Comparison of ENCODE assay signal across 21 cellular contexts in genomic region chr6:121309768-121310473, GRCh38. TPM values are rescaled to one million over a fixed set of nuclear protein-coding genes. Genes with fewer than 3 reads are reported as not detected.
DNase-seq lines count a peak whose midpoint lies in the region; ATAC-seq, FAIRE-seq and TF ChIP-seq lines count a peak whose summit lies in the region.
"Had no signal": no experiment of that assay in that cellular context is flagged by ENCODE, and none has a peak within 500 bp of the region (broad histone marks: within the 10 kb centered on the region; RNA-seq: fewer than 3 reads in every experiment).

No MANE protein-coding gene starts in this region.

- H3K27me3 ChIP-seq in WERI-Rb-1 (ENCODE audit: insufficient read depth, low read depth, severe bottlenecking) = no peaks in the 10 kb centered on the region
- H3K27me3 ChIP-seq: neutrophil, thyroid gland had no signal

- DNase-seq in ELR (ENCODE audit: low read depth) (peak; percentile 68), fibroblast of mammary gland (ENCODE audit: low read depth) (peak; percentile 45), osteocyte (ENCODE audit: extremely low spot score, unreplicated experiment) (no peak), NOMO-1 (lab: John Stamatoyannopoulos, UW; ENCODE audit: unreplicated experiment in 2 of 2) (no peak), RCC 7860 (ENCODE audit: low spot score) (no peak), posterior cingulate gyrus (no peak), WERI-Rb-1 (no peak)
- DNase-seq: activated gamma-delta T cell treated with Interleukin-2 at 50 U/mL for 16 hours; CD4-positive, alpha-beta T cell; DMS79 treated with DMSO at 0.1 percent for 48 hours; effector CD4-positive, alpha-beta T cell; glutamatergic neuron; NCI-H2081; NCI-H526; PC-3; SW 1271 had no signal

- peaks cover 19% of the 10 kb centered on the region for H3K4me1 Mint-ChIP-seq in osteocyte (ENCODE audit: unreplicated experiment)
- H3K4me1 Mint-ChIP-seq: WTC11 had no signal

- no peaks in the 10 kb centered on the region for H3K9me3 ChIP-seq in WERI-Rb-1 (ENCODE audit: severe bottlenecking)
- H3K9me3 ChIP-seq: neutrophil, thyroid gland had no signal

- peak; percentile 79 for ATAC-seq in SK-N-SH treated with all-trans-retinoic acid at 6 μM for 48 hours
- ATAC-seq: PC-3, WTC11 had no signal

- H3K36me3 Mint-ChIP-seq in osteocyte (ENCODE audit: unreplicated experiment) = peaks cover 1% of the 10 kb centered on the region

- H3K36me3 ChIP-seq in WERI-Rb-1 = no peaks in the 10 kb centered on the region
- H3K36me3 ChIP-seq: neutrophil, thyroid gland had no signal

- TF ChIP-seq CTCF in fibroblast of mammary gland (conservative IDR thresholded peaks at IDR 0.05; ENCODE audit: control insufficient read depth, insufficient read depth, low read depth, low read length) (no peak), osteocyte (IDR thresholded peaks at IDR 0.05) (no peak), WERI-Rb-1 (IDR thresholded peaks at IDR 0.05; ENCODE audit: low read depth, low read length) (no peak)

- H3K27me3 Mint-ChIP-seq in osteocyte (ENCODE audit: unreplicated experiment) = no peaks in the 10 kb centered on the region
- H3K27me3 Mint-ChIP-seq: CD4-positive, alpha-beta T cell had no signal

- no peaks in the 10 kb centered on the region for H3K9me3 Mint-ChIP-seq in osteocyte (ENCODE audit: unreplicated experiment)

- H3K4me3 ChIP-seq in fibroblast of mammary gland (ENCODE audit: control insufficient read depth, low read depth, low read length) (no peak overlapping the region), WERI-Rb-1 (ENCODE audit: low read depth, low read length) (no peak overlapping the region)
- H3K4me3 ChIP-seq: thyroid gland had no signal

- peak overlapping the region; percentile 73 for H3K27ac Mint-ChIP-seq in osteocyte (ENCODE audit: unreplicated experiment)
- H3K27ac Mint-ChIP-seq: CD4-positive, alpha-beta T cell; WTC11 had no signal

- intact Hi-C loops in posterior cingulate gyrus (cut with DNase I) = loop anchor here (5.0 kb wide), 1 partner anchor 253 kb away; no protein-coding TSS in a partner anchor

- H3K4me3 Mint-ChIP-seq in osteocyte (ENCODE audit: unreplicated experiment) = no peak overlapping the region
- H3K4me3 Mint-ChIP-seq: CD4-positive, alpha-beta T cell; WTC11 had no signal

- no peak for FAIRE-seq in RCC 7860 (lab: Jason Lieb, UNC)
- FAIRE-seq: H54 had no signal

- no peak overlapping the region for H3K27ac ChIP-seq in WERI-Rb-1
- H3K27ac ChIP-seq: neutrophil, thyroid gland had no signal

TF ChIP-seq in SK-N-SH treated with all-trans-retinoic acid at 6 μM for 48 hours, 23 proteins besides CTCF, POLR2A, EP300 and RAD21:
- TF ChIP-seq RARB (CRISPR knock-in tag; IDR thresholded peaks at IDR 0.05) (no peak), ISL1 (CRISPR knock-in tag; IDR thresholded peaks at IDR 0.05) (no peak), ZNF8 (CRISPR knock-in tag; IDR thresholded peaks at IDR 0.05) (no peak), TCF4 (CRISPR knock-in tag; IDR thresholded peaks at IDR 0.05; ENCODE audit: borderline replicate concordance) (no peak), PATZ1 (CRISPR knock-in tag; IDR thresholded peaks at IDR 0.05; ENCODE audit: borderline replicate concordance) (no peak), PPARA (CRISPR knock-in tag; IDR thresholded peaks at IDR 0.05; ENCODE audit: borderline replicate concordance) (no peak)
- TF ChIP-seq, protein P1, sequence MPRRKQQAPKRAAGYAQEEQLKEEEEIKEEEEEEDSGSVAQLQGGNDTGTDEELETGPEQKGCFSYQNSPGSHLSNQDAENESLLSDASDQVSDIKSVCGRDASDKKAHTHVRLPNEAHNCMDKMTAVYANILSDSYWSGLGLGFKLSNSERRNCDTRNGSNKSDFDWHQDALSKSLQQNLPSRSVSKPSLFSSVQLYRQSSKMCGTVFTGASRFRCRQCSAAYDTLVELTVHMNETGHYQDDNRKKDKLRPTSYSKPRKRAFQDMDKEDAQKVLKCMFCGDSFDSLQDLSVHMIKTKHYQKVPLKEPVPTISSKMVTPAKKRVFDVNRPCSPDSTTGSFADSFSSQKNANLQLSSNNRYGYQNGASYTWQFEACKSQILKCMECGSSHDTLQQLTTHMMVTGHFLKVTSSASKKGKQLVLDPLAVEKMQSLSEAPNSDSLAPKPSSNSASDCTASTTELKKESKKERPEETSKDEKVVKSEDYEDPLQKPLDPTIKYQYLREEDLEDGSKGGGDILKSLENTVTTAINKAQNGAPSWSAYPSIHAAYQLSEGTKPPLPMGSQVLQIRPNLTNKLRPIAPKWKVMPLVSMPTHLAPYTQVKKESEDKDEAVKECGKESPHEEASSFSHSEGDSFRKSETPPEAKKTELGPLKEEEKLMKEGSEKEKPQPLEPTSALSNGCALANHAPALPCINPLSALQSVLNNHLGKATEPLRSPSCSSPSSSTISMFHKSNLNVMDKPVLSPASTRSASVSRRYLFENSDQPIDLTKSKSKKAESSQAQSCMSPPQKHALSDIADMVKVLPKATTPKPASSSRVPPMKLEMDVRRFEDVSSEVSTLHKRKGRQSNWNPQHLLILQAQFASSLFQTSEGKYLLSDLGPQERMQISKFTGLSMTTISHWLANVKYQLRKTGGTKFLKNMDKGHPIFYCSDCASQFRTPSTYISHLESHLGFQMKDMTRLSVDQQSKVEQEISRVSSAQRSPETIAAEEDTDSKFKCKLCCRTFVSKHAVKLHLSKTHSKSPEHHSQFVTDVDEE (CRISPR knock-in tag; IDR thresholded peaks at IDR 0.05) = no peak
TF ChIP-seq in SK-N-SH treated with all-trans-retinoic acid at 6 μM for 48 hours: peak in this region for 0.

RNA-seq across cellular contexts. Expression of gene TBC1D32, which starts 24.4 kb away (rescaled TPM):
- 13.4 and 14.1 TPM in 2 replicates for total RNA-seq in osteocyte

Comparison
In these comparisons a context has a peak if more than half of its experiments do, and no peak if none do; other contexts are left out.
1. DNase-seq: peak in ELR (single experiment) and fibroblast of mammary gland (single experiment); none in osteocyte (single experiment), NOMO-1 (0 of 2), RCC 7860 (single experiment), posterior cingulate gyrus (0 of 10) and WERI-Rb-1 (single experiment).